In genomic region chr17:7483238-7484066, GRCh38 we compare ENCODE assay signal across 1 cellular context.
TF ChIP-seq lines count a peak whose summit lies in the region.

No MANE protein-coding gene starts in this region.

TF ChIP-seq in HepG2, 621 proteins besides CTCF, POLR2A, EP300 and RAD21 (continued from another document and continues in another):
- TF ChIP-seq ARID5B (CRISPR knock-in tag; IDR thresholded peaks at IDR 0.05), result peak; percentile 36; the same call in 1 of the 2 replicates
- TF ChIP-seq ZHX1 (CRISPR knock-in tag; IDR thresholded peaks at IDR 0.05; ENCODE audit: low read depth), result 0 out of 2 replicates have a peak, but pooled peaks have one; percentile 53
- TF ChIP-seq ZNF343 (CRISPR knock-in tag; IDR thresholded peaks at IDR 0.05), result 0 out of 2 replicates have a peak, but pooled peaks have one; percentile 3
- TF ChIP-seq PITX1 (CRISPR knock-in tag; IDR thresholded peaks at IDR 0.05), result peak; percentile 63
- 0 out of 2 replicates have a peak, but pooled peaks have one; percentile 17 for TF ChIP-seq HOMEZ (CRISPR knock-in tag; IDR thresholded peaks at IDR 0.05; ENCODE audit: low read depth)
- TF ChIP-seq FOXA3 (CRISPR knock-in tag; IDR thresholded peaks at IDR 0.05), result peak; percentile 45; the same call in 1 of the 2 replicates
- 0 out of 2 replicates have a peak, but pooled peaks have one; percentile 35 for TF ChIP-seq ZNF274 (CRISPR knock-in tag; IDR thresholded peaks at IDR 0.05)
- peak; percentile 36; the same call in 1 of the 2 replicates for TF ChIP-seq ELF3 (CRISPR knock-in tag; IDR thresholded peaks at IDR 0.05)
- 0 out of 2 replicates have a peak, but pooled peaks have one; percentile 40 for TF ChIP-seq GATAD2A (CRISPR knock-in tag; IDR thresholded peaks at IDR 0.05)
- peak; percentile 60 for TF ChIP-seq MTF2 (CRISPR knock-in tag; IDR thresholded peaks at IDR 0.05; ENCODE audit: borderline replicate concordance)
- TF ChIP-seq RFX3 (CRISPR knock-in tag; IDR thresholded peaks at IDR 0.05), result no peak
- no peak for TF ChIP-seq NR1H2 (CRISPR knock-in tag; IDR thresholded peaks at IDR 0.05; ENCODE audit: borderline replicate concordance, low read depth)
- 0 out of 2 replicates have a peak, but pooled peaks have one; percentile 23 for TF ChIP-seq ERF (CRISPR knock-in tag; IDR thresholded peaks at IDR 0.05)
- TF ChIP-seq ZIK1 (CRISPR knock-in tag; IDR thresholded peaks at IDR 0.05; ENCODE audit: borderline replicate concordance, low read depth), result peak; percentile 37; the same call in 1 of the 2 replicates
- TF ChIP-seq NCOA1 (CRISPR knock-in tag; IDR thresholded peaks at IDR 0.05), result peak; percentile 71; the same call in 1 of the 2 replicates
- TF ChIP-seq FIP1L1 (IDR thresholded peaks at IDR 0.05; ENCODE audit: borderline replicate concordance, insufficient read depth, low read depth, low read length), result no peak
- TF ChIP-seq HOXA9 (CRISPR knock-in tag; IDR thresholded peaks at IDR 0.05; ENCODE audit: borderline replicate concordance), result no peak
- TF ChIP-seq ZNF281 (CRISPR knock-in tag; IDR thresholded peaks at IDR 0.05; ENCODE audit: borderline replicate concordance), result peak; percentile 94
- TF ChIP-seq ZNF280B (CRISPR knock-in tag; IDR thresholded peaks at IDR 0.05; ENCODE audit: borderline replicate concordance), result peak; percentile 41; the same call in 1 of the 2 replicates
- 0 out of 2 replicates have a peak, but pooled peaks have one; percentile 23 for TF ChIP-seq EED (CRISPR knock-in tag; IDR thresholded peaks at IDR 0.05)
- no peak for TF ChIP-seq LCORL (IDR thresholded peaks at IDR 0.05)
- TF ChIP-seq LCORL (CRISPR knock-in tag; IDR thresholded peaks at IDR 0.05), result 0 out of 2 replicates have a peak, but pooled peaks have one; percentile 70
- peak; percentile 56; the same call in 1 of the 2 replicates for TF ChIP-seq MAZ (IDR thresholded peaks at IDR 0.05; ENCODE audit: borderline replicate concordance, low read depth, low read length)
- TF ChIP-seq MAZ (CRISPR knock-in tag; IDR thresholded peaks at IDR 0.05; ENCODE audit: low read depth), result 0 out of 2 replicates have a peak, but pooled peaks have one; percentile 36
- no peak for TF ChIP-seq ZNF33B (CRISPR knock-in tag; IDR thresholded peaks at IDR 0.05)
- TF ChIP-seq FOXO4 (CRISPR knock-in tag; conservative IDR thresholded peaks at IDR 0.05), result 0 out of 2 replicates have a peak, but pooled peaks have one; percentile 56
- 0 out of 2 replicates have a peak, but pooled peaks have one; percentile 50 for TF ChIP-seq ZNF30 (CRISPR knock-in tag; IDR thresholded peaks at IDR 0.05)
- 0 out of 2 replicates have a peak, but pooled peaks have one; percentile 19 for TF ChIP-seq ZNF792 (CRISPR knock-in tag; IDR thresholded peaks at IDR 0.05)
- peak; percentile 83 for TF ChIP-seq ELF1 (CRISPR knock-in tag; IDR thresholded peaks at IDR 0.05)
- TF ChIP-seq GLI4 (CRISPR knock-in tag; IDR thresholded peaks at IDR 0.05; ENCODE audit: borderline replicate concordance), result no peak
- TF ChIP-seq XBP1 (CRISPR knock-in tag; IDR thresholded peaks at IDR 0.05), result no peak
- no peak for TF ChIP-seq ZSCAN20 (CRISPR knock-in tag; IDR thresholded peaks at IDR 0.05; ENCODE audit: borderline replicate concordance)
- TF ChIP-seq ARNTL (CRISPR knock-in tag; IDR thresholded peaks at IDR 0.05), result peak; percentile 38
- TF ChIP-seq HNF4G (IDR thresholded peaks at IDR 0.05; ENCODE audit: borderline replicate concordance, low read depth, low read length), result no peak
- TF ChIP-seq HNF4G (CRISPR knock-in tag; IDR thresholded peaks at IDR 0.05; ENCODE audit: borderline replicate concordance, low read depth), result no peak
- TF ChIP-seq ZNF501 (CRISPR knock-in tag; IDR thresholded peaks at IDR 0.05), result peak; percentile 91
- peak; percentile 96 for TF ChIP-seq PATZ1 (CRISPR knock-in tag; IDR thresholded peaks at IDR 0.05)
- peak; percentile 67 for TF ChIP-seq PHF8 (CRISPR knock-in tag; IDR thresholded peaks at IDR 0.05)
- TF ChIP-seq MAX (IDR thresholded peaks at IDR 0.05), result peak; percentile 63
- no peak for TF ChIP-seq ZNF224 (CRISPR knock-in tag; IDR thresholded peaks at IDR 0.05)
